Comparison of ENCODE assay signal across 1 cellular context in genomic region chr6:26234421-26235239, GRCh38.
TF ChIP-seq lines count a peak whose summit lies in the region.

No MANE protein-coding gene starts in this region.

TF ChIP-seq in K562, 482 proteins besides CTCF, POLR2A, EP300 and RAD21 (continued from another document and continues in another):
- TF ChIP-seq IRF1 (CRISPR knock-in tag; IDR thresholded peaks at IDR 0.05; ENCODE audit: borderline replicate concordance) (no peak), THRAP3 (IDR thresholded peaks at IDR 0.05; ENCODE audit: borderline replicate concordance) (peak; percentile 84), ARNT (IDR thresholded peaks at IDR 0.05) (0 out of 4 replicates have a peak, but pooled peaks have one; percentile 20 to 36), ETV1 (tag; conservative IDR thresholded peaks at IDR 0.05; ENCODE audit: low read depth) (0 out of 2 replicates have a peak, but pooled peaks have one; percentile 11), CHCHD3 (CRISPR knock-in tag; IDR thresholded peaks at IDR 0.05) (peak; percentile 91; the same call in 1 of the 2 replicates), PRDM10 (IDR thresholded peaks at IDR 0.05; ENCODE audit: partially characterized antibody) (peak; percentile 17), FOXK1 (CRISPR knock-in tag; IDR thresholded peaks at IDR 0.05; ENCODE audit: borderline replicate concordance) (peak; percentile 64; the same call in 1 of the 2 replicates), ZNF12 (CRISPR knock-in tag; IDR thresholded peaks at IDR 0.05) (0 out of 2 replicates have a peak, but pooled peaks have one; percentile 62), NR3C1 (CRISPR knock-in tag; IDR thresholded peaks at IDR 0.05) (no peak), ZFP1 (CRISPR knock-in tag; IDR thresholded peaks at IDR 0.05) (no peak), ZNF445 (CRISPR knock-in tag; IDR thresholded peaks at IDR 0.05; ENCODE audit: low read depth) (peak; percentile 73; the same call in 1 of the 2 replicates), ZNF3 (CRISPR knock-in tag; IDR thresholded peaks at IDR 0.05) (no peak), NRF1 (conservative IDR thresholded peaks at IDR 0.05 in 1 of 2, IDR thresholded peaks at IDR 0.05 in 1 of 2) (peak; percentile 74 to 75), ZBTB43 (CRISPR knock-in tag; IDR thresholded peaks at IDR 0.05) (peak; percentile 31; the same call in 1 of the 2 replicates), FOXM1 (IDR thresholded peaks at IDR 0.05; ENCODE audit: low read depth) (no peak), FOXM1 (CRISPR knock-in tag; IDR thresholded peaks at IDR 0.05; ENCODE audit: low read depth) (no peak; the same call in 1 of the 2 replicates), ZNF589 (CRISPR knock-in tag; IDR thresholded peaks at IDR 0.05; ENCODE audit: low read depth) (peak; percentile 19; the same call in 1 of the 2 replicates), FIP1L1 (IDR thresholded peaks at IDR 0.05; ENCODE audit: low read depth, low read length, poor library complexity, severe bottlenecking) (no peak), ZNF165 (CRISPR knock-in tag; IDR thresholded peaks at IDR 0.05; ENCODE audit: borderline replicate concordance) (no peak), POLR2G (IDR thresholded peaks at IDR 0.05; ENCODE audit: low read depth, low read length) (peak; percentile 73), SRF (CRISPR knock-in tag; IDR thresholded peaks at IDR 0.05) (0 out of 4 replicates have a peak, but pooled peaks of 1 of the 2 experiments have one; percentile 13), HDAC1 (IDR thresholded peaks at IDR 0.05) (peak in 1 of 2 experiments; percentile 76; a peak in 2 of 4 replicates), PKNOX1 (IDR thresholded peaks at IDR 0.05) (peak; percentile 70), TEAD4 (IDR thresholded peaks at IDR 0.05; ENCODE audit: low read length) (peak; percentile 33), TEAD4 (CRISPR knock-in tag; IDR thresholded peaks at IDR 0.05; ENCODE audit: borderline replicate concordance) (no peak), MBD2 (IDR thresholded peaks at IDR 0.05; ENCODE audit: borderline replicate concordance, low read depth) (peak; percentile 84), ZNF766 (CRISPR knock-in tag; conservative IDR thresholded peaks at IDR 0.05) (no peak), ZNF253 (CRISPR knock-in tag; conservative IDR thresholded peaks at IDR 0.05) (no peak; the same call in 1 of the 2 replicates), HMG20B (CRISPR knock-in tag; IDR thresholded peaks at IDR 0.05) (no peak), MEIS2 (IDR thresholded peaks at IDR 0.05; ENCODE audit: partially characterized antibody) (peak; percentile 78), HMBOX1 (IDR thresholded peaks at IDR 0.05) (peak; percentile 47; the same call in 1 of the 2 replicates), BRD4 (IDR thresholded peaks at IDR 0.05) (peak; percentile 10; the same call in 1 of the 2 replicates), SMARCE1 (IDR thresholded peaks at IDR 0.05) (peak; percentile 44; the same call in 1 of the 2 replicates), HLTF (IDR thresholded peaks at IDR 0.05) (no peak), NONO (IDR thresholded peaks at IDR 0.05; ENCODE audit: low read depth in 2 of 2, low read length in 1 of 2) (0 out of 4 replicates have a peak, but pooled peaks of 1 of the 2 experiments have one; percentile 16), POLR2AphosphoS2 (IDR thresholded peaks at IDR 0.05; ENCODE audit: low read length) (no peak; the same call in 1 of the 2 replicates), ZBTB2 (IDR thresholded peaks at IDR 0.05) (peak; percentile 40; the same call in 1 of the 2 replicates), SMAD1 (IDR thresholded peaks at IDR 0.05; ENCODE audit: low read depth, low read length, partially characterized antibody) (peak; percentile 93), NR1H2 (CRISPR knock-in tag; IDR thresholded peaks at IDR 0.05) (0 out of 2 replicates have a peak, but pooled peaks have one; percentile 60), ZBTB11 (CRISPR knock-in tag; IDR thresholded peaks at IDR 0.05) (0 out of 6 replicates have a peak, but pooled peaks of 1 of the 3 experiments have one; percentile 32), TCF7 (IDR thresholded peaks at IDR 0.05; ENCODE audit: borderline replicate concordance) (no peak), PREB (CRISPR knock-in tag; IDR thresholded peaks at IDR 0.05) (no peak), TOE1 (IDR thresholded peaks at IDR 0.05; ENCODE audit: borderline replicate concordance) (peak; percentile 77), TOE1 (CRISPR knock-in tag; IDR thresholded peaks at IDR 0.05; ENCODE audit: borderline replicate concordance, low read depth) (no peak; the same call in 1 of the 2 replicates), E2F1 (CRISPR knock-in tag; IDR thresholded peaks at IDR 0.05) (no peak), MED1 (CRISPR knock-in tag; IDR thresholded peaks at IDR 0.05; ENCODE audit: borderline replicate concordance) (no peak), CBX2 (IDR thresholded peaks at IDR 0.05; ENCODE audit: insufficient read depth, low read length, poor library complexity, severe bottlenecking) (no peak), CCAR2 (IDR thresholded peaks at IDR 0.05; ENCODE audit: low read depth, low read length) (0 out of 2 replicates have a peak, but pooled peaks have one; percentile 7), CREB3L1 (IDR thresholded peaks at IDR 0.05; ENCODE audit: borderline replicate concordance, low read depth) (0 out of 2 replicates have a peak, but pooled peaks have one; percentile 20), ZNF224 (CRISPR knock-in tag; IDR thresholded peaks at IDR 0.05) (0 out of 2 replicates have a peak, but pooled peaks have one; percentile 61)
